1 cellular context compared by ENCODE assay signal in genomic region chr15:58486564-58486963, GRCh38.
TF ChIP-seq lines count a peak whose summit lies in the region.

No MANE protein-coding gene starts in this region.

TF ChIP-seq in HepG2, 621 proteins besides CTCF, POLR2A, EP300 and RAD21:
- TF ChIP-seq ZSCAN31 (CRISPR knock-in tag; IDR thresholded peaks at IDR 0.05; ENCODE audit: low read depth) (no peak), TRIM24 (CRISPR knock-in tag; IDR thresholded peaks at IDR 0.05) (no peak), ZNF652 (CRISPR knock-in tag; IDR thresholded peaks at IDR 0.05; ENCODE audit: borderline replicate concordance, low read depth) (no peak), MTA1 (CRISPR knock-in tag; IDR thresholded peaks at IDR 0.05; ENCODE audit: borderline replicate concordance) (no peak), ZNF20 (CRISPR knock-in tag; IDR thresholded peaks at IDR 0.05) (no peak), GABPB1 (CRISPR knock-in tag; IDR thresholded peaks at IDR 0.05) (no peak)
